In the genomic region with DNA sequence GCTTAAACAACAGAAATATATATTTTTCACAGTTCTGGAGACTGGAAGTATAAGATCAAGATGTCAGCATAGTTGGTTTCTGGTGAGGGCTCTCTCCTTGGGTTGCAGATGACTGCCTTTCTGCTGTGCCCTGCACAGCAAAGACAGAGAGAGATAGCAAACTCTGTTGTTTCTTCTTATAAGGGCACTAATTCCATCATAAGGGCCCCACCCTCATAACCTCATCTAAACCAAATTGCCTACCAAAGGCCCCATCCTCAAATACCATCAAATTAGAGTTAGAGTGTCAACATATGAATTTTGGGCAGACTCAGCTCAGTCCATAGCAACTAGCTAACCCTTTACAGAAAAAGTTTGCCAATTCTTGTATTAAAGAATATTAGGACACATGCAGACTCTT, we compare ENCODE assay signal across 24 cellular contexts.
"Had no signal": no experiment of that assay in that cellular context is flagged by ENCODE, and none has a peak within 500 bp of the region (broad histone marks: within the 10 kb centered on the region; RNA-seq: fewer than 3 reads in every experiment).

No MANE protein-coding gene starts in this region.

- H3K36me3 Mint-ChIP-seq: naive thymus-derived CD8-positive, alpha-beta T cell; type B pancreatic cell had no signal

- H3K4me3 Mint-ChIP-seq: mesothelial cell of epicardium; naive thymus-derived CD8-positive, alpha-beta T cell; nephron; stimulated activated naive B cell treated with anti-CD40 and anti-IgM and Interleukin-4, amounts not matched to agents 10 μg/mL and 1 μg/mL and 100 μg/mL, for 72 hours; type B pancreatic cell had no signal

- H3K9me3 Mint-ChIP-seq: naive thymus-derived CD8-positive, alpha-beta T cell; stimulated activated naive B cell treated with anti-CD40 and anti-IgM and Interleukin-4, amounts not matched to agents 10 μg/mL and 1 μg/mL and 100 μg/mL, for 72 hours; type B pancreatic cell had no signal

- H3K27me3 Mint-ChIP-seq: naive thymus-derived CD8-positive, alpha-beta T cell; progenitor cell of endocrine pancreas; type B pancreatic cell had no signal

- H3K36me3 ChIP-seq: heart right ventricle, left ventricle myocardium inferior, ovary, stomach, suprapubic skin, thoracic aorta, tibial artery, vagina had no signal

- H3K4me1 ChIP-seq: heart right ventricle, left ventricle myocardium inferior, stomach, suprapubic skin, tibial artery, vagina had no signal

- H3K4me1 Mint-ChIP-seq: mesothelial cell of epicardium, nephron had no signal

- H2AFZ ChIP-seq: hepatocyte had no signal

- H3K4me2 ChIP-seq: hepatocyte, smooth muscle cell had no signal

- H3K79me2 ChIP-seq: hepatocyte had no signal

- H3K9me3 ChIP-seq: ovary, suprapubic skin, vagina had no signal

- H3K27me3 ChIP-seq: hepatocyte, ovary, stomach, suprapubic skin, tibial artery, vagina had no signal

- H3K27ac ChIP-seq: heart right ventricle, hepatocyte, left ventricle myocardium inferior, ovary, suprapubic skin, thoracic aorta, tibial artery, vagina had no signal

- DNase-seq: heart right ventricle; left ventricle myocardium inferior; mesendoderm; naive thymus-derived CD8-positive, alpha-beta T cell; ovary; retina; right cardiac atrium; stimulated activated CD4-positive, alpha-beta T cell treated with anti-CD3 and anti-CD28 coated beads, Interleukin-15, amount 100 ng/mL, for 24 hours; stimulated activated CD4-positive, alpha-beta T cell treated with anti-CD3 and anti-CD28 coated beads, Interleukin-2, amount 100 ng/mL, for 24 hours; stimulated activated CD4-positive, alpha-beta T cell treated with anti-CD3 and anti-CD28 coated beads, Interleukin-4, amount 100 ng/mL, for 1 hour; stimulated activated naive B cell treated with anti-CD40 and anti-IgM and Interleukin-4, amounts not matched to agents 10 μg/mL and 1 μg/mL and 100 μg/mL, for 72 hours; stimulated activated naive CD8-positive, alpha-beta T cell treated with anti-CD3 and anti-CD28 coated beads, Interleukin-15, Interleukin-2, amounts not matched to agents 100 U/mL and 50 U/mL, for 24 hours; stomach; tibial artery had no signal

- H3K4me3 ChIP-seq: heart right ventricle, hepatocyte, left ventricle myocardium inferior, lung, ovary, smooth muscle cell, stomach, suprapubic skin, thoracic aorta, tibial artery, vagina had no signal

- ATAC-seq: heart right ventricle; naive thymus-derived CD8-positive, alpha-beta T cell; right cardiac atrium; stimulated activated naive B cell treated with anti-CD40 and anti-IgM and Interleukin-4, amounts not matched to agents 10 μg/mL and 1 μg/mL and 100 μg/mL, for 72 hours; stimulated activated naive CD8-positive, alpha-beta T cell treated with anti-CD3 and anti-CD28 coated beads, Interleukin-15, Interleukin-2, amounts not matched to agents 100 U/mL and 50 U/mL, for 24 hours had no signal

- H3K27ac Mint-ChIP-seq: mesothelial cell of epicardium; naive thymus-derived CD8-positive, alpha-beta T cell; nephron; progenitor cell of endocrine pancreas; stimulated activated naive B cell treated with anti-CD40 and anti-IgM and Interleukin-4, amounts not matched to agents 10 μg/mL and 1 μg/mL and 100 μg/mL, for 72 hours; type B pancreatic cell had no signal
